ENCODE assay signal across 8 cellular contexts in the genomic region with DNA sequence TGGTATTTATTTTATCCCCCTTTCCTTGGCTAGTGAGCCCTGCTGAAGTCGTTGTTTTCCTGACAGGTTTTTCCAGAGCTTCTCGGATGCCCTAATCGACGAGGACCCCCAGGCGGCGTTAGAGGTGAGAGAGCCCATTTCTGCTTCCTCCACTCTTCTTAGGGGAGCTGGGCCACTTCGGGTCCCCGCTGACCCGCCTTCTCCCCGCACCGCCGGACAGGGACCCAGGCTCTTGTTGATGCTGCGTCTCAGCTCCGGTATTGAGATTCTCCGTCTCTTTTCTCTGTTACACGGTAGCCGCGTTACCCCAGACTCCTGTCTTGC. TPM values are rescaled to one million over a fixed set of nuclear protein-coding genes. Genes with fewer than 3 reads are reported as not detected.
DNase-seq lines count a peak whose midpoint lies in the region; ATAC-seq and TF ChIP-seq lines count a peak whose summit lies in the region.

No MANE protein-coding gene starts in this region.

- H3K27ac ChIP-seq in PC-9 (peak overlapping the region; percentile 93), parathyroid adenoma (peak overlapping the region; percentile 100)

- H2AFZ ChIP-seq in PC-9, result peak overlapping the region; percentile 97
- H2AFZ ChIP-seq in parathyroid adenoma, result peak overlapping the region; percentile 95

- no peak for DNase-seq in PC-9
- DNase-seq in fibroblast of pulmonary artery (ENCODE audit: low read depth), result no peak
- no peak for DNase-seq in RKO (ENCODE audit: low spot score)
- DNase-seq in NCI-H187 (lab: John Stamatoyannopoulos, UW), result no peak
- DNase-seq in NCI-H2081 (lab: John Stamatoyannopoulos, UW), result no peak

- POLR2A ChIA-PET in PC-9 (lab: Charles Lee; ENCODE audit: unreplicated experiment), result interaction anchor here (0.5 to 1.0 kb wide), 4 partner anchors 12 to 459 kb away, joined by 3 to 5 read pairs (median 3); no protein-coding TSS in a partner anchor

- H3K4me2 ChIP-seq in PC-9 (peak overlapping the region; percentile 100), parathyroid adenoma (ENCODE audit: low read length) (peak overlapping the region; percentile 86)

- H3F3A ChIP-seq in PC-9 (ENCODE audit: insufficient read depth, low read depth), result peaks cover 18% of the 10 kb centered on the region

- H3K27me3 ChIP-seq in PC-9 (ENCODE audit: insufficient read depth, low read depth), result no peaks in the 10 kb centered on the region
- no peaks in the 10 kb centered on the region for H3K27me3 ChIP-seq in parathyroid adenoma (ENCODE audit: control insufficient read depth, insufficient read depth, low read length)

- no peaks in the 10 kb centered on the region for H4K20me1 ChIP-seq in PC-9 (ENCODE audit: insufficient read depth)

- ATAC-seq in GM18870 (IDR thresholded peaks at IDR 0.05; ENCODE audit: unreplicated experiment) (peak; percentile 31), HG02623 (IDR thresholded peaks at IDR 0.05; ENCODE audit: unreplicated experiment) (peak; percentile 22)

- intact Hi-C loops in PC-9 (cut with micrococcal nuclease; ENCODE audit: unreplicated experiment), result loop anchor here (1.0 to 10.0 kb wide), 3 partner anchors 36 to 461 kb away; a partner anchor contains a TSS

- H3K9me2 ChIP-seq in PC-9 (ENCODE audit: insufficient read depth), result no peaks in the 10 kb centered on the region

- H3K4me3 ChIP-seq in PC-9 (peak overlapping the region; percentile 86), fibroblast of pulmonary artery (replicated peaks; ENCODE audit: low read depth, low read length) (peak overlapping the region; percentile 72), parathyroid adenoma (ENCODE audit: low read depth, low read length) (peak overlapping the region; percentile 92)

- CTCF ChIA-PET in PC-9 (lab: Charles Lee), result interaction anchor here (0.6 to 1.2 kb wide), 2 partner anchors 36 to 1022 kb away, joined by 4 to 8 read pairs; no protein-coding TSS in a partner anchor

- TF ChIP-seq CTCF in PC-9 (conservative IDR thresholded peaks at IDR 0.05) (peak; percentile 65; the same call in 1 of the 2 replicates), fibroblast of pulmonary artery (IDR thresholded peaks at IDR 0.05; ENCODE audit: low read length, missing control alignments) (no peak), parathyroid adenoma (IDR thresholded peaks at IDR 0.05) (no peak)

- peaks cover 68% of the 10 kb centered on the region for H3K79me2 ChIP-seq in PC-9 (ENCODE audit: low read depth)
- peaks cover 14% of the 10 kb centered on the region for H3K79me2 ChIP-seq in parathyroid adenoma

- peak overlapping the region; percentile 53 for H3K9ac ChIP-seq in parathyroid adenoma

- H3K36me3 ChIP-seq in PC-9 (ENCODE audit: low read depth) (peaks cover 5% of the 10 kb centered on the region), parathyroid adenoma (ENCODE audit: control insufficient read depth, insufficient read depth, low read length) (no peaks in the 10 kb centered on the region)

- H3K4me1 ChIP-seq in PC-9 (replicated peaks; ENCODE audit: insufficient read depth), result peaks cover 23% of the 10 kb centered on the region
- peaks cover 2% of the 10 kb centered on the region for H3K4me1 ChIP-seq in parathyroid adenoma

- H3K9me3 ChIP-seq in PC-9 (ENCODE audit: insufficient read depth, low read depth), result no peaks in the 10 kb centered on the region
- no peaks in the 10 kb centered on the region for H3K9me3 ChIP-seq in parathyroid adenoma (ENCODE audit: control insufficient read depth, low read length)

- TSS peak; percentile 71 for BruUV-seq in PC-9 (replicated peaks; lab: Mats Ljungman, UMichigan)

RNA-seq across cellular contexts. Expression of a gene that starts 0.3 kb away (rescaled TPM):
- total RNA-seq in PC-9 (2021), result 48.8 and 57.2 TPM in 2 replicates

RNA-seq across cellular contexts. Expression of a gene that starts 10.7 kb away (rescaled TPM):
- total RNA-seq in PC-9 (2021), result 6.3 and 7.9 TPM in 2 replicates
